Comparison of ENCODE assay signal across 15 cellular contexts in the genomic region with DNA sequence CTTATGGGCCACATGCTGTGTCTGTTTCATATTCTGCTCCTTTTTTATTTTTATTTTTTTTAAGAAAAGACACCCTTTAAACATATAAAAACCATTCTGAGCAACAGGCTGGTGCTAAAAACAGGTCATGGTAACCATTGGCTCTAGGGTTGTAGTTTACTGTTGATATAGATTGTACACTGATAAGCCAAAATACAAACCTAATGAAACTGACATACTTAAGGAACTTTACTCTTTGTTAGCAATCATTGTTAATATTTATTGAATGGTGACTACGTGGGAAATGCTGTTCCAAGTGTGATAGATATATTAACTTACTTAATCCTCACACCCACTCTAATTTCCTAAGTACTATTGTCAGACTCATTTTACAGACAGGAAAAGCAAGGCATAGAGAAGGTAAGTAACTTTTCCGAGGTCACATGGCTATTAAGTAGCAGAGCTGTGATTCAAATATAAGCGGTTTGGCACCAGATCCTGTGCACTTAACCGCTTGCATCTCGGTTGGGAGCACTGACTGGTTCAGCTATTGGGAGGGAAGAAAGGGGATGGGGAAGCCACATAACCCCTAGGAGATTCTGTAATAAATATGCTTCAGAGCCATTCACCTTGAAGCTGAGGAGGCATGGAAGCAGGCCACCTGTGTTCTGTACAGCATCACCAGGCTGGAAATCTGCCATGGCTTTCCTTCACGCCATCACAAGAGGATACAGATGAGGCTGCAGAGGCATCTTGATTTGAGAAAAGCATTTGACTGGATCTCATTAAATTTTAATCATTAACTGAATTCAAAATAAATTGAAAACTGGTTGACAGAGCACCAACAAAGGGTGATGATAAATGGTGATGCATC. TPM values are rescaled to one million over a fixed set of nuclear protein-coding genes. Genes with fewer than 3 reads are reported as not detected.
A peak's percentile ranks its signal among the peaks of the same experiment; 100 is the strongest.
DNase-seq lines count a peak whose midpoint lies in the region; ATAC-seq, FAIRE-seq and TF ChIP-seq lines count a peak whose summit lies in the region.
"Had no signal": no experiment of that assay in that cellular context is flagged by ENCODE, and none has a peak within 500 bp of the region (broad histone marks: within the 10 kb centered on the region; RNA-seq: fewer than 3 reads in every experiment).

No MANE protein-coding gene starts in this region.

- no peak for DNase-seq in CD4-positive, alpha-beta T cell
- DNase-seq in adipocyte (ENCODE audit: low read depth) (no peak), keratinocyte (ENCODE audit: low read depth, low spot score) (no peak), D721Med (ENCODE audit: insufficient read length, low spot score) (no peak), mucosa of gallbladder (ENCODE audit: low spot score) (no peak), NCI-H510A (lab: John Stamatoyannopoulos, UW) (no peak)
- DNase-seq: activated CD8-positive, alpha-beta memory T cell treated with anti-CD3 and anti-CD28 coated beads, Interleukin-2, amount 50 U/mL, for 48 hours; CD8-positive, alpha-beta memory T cell; MM.1S; NCI-H446; SHP77 treated with DMSO at 0.1 percent for 48 hours; stimulated activated CD4-positive, alpha-beta T cell treated with anti-CD3 and anti-CD28 coated beads, Interleukin-12 subunit alpha, Interleukin-12 subunit beta, amount 100 ng/mL, for 4 hours; stimulated activated CD8-positive, alpha-beta memory T cell treated with anti-CD3 and anti-CD28 coated beads, Interleukin-4, amount 100 ng/mL, for 48 hours had no signal

- H2AFZ ChIP-seq in keratinocyte (ENCODE audit: control insufficient read depth, low read length): no peak overlapping the region

- H3K9ac ChIP-seq in adipocyte (ENCODE audit: low read length) (peak overlapping the region; percentile 99), keratinocyte (ENCODE audit: control insufficient read depth, extremely low read depth, insufficient read depth, low read length) (no peak overlapping the region), skeletal muscle tissue (ENCODE audit: low read depth in 1 of 3, low read length in 3 of 3) (no peak overlapping the region)

- POLR2A ChIA-PET in CD4-positive, alpha-beta T cell (lab: Charles Lee): interaction anchor here (1.1 kb wide), 2 partner anchors 33 to 342 kb away, joined by 3 to 4 read pairs; a partner anchor contains a TSS

- H3K79me2 ChIP-seq in keratinocyte (ENCODE audit: control insufficient read depth, insufficient read depth, low read length): peaks cover 95% of the 10 kb centered on the region

- H3K27me3 ChIP-seq in CD4-positive, alpha-beta T cell (ENCODE audit: control insufficient read depth, insufficient read depth, low read length): no peaks in the 10 kb centered on the region
- H3K27me3 ChIP-seq in adipocyte (replicated peaks; ENCODE audit: control insufficient read depth, insufficient read depth, low read length) (no peaks in the 10 kb centered on the region), keratinocyte (ENCODE audit: control insufficient read depth, extremely low read depth, insufficient read depth, low read length) (no peaks in the 10 kb centered on the region), skeletal muscle tissue (ENCODE audit: control insufficient read depth in 3 of 3, insufficient read depth in 3 of 3, low read length in 3 of 3) (no peaks in the 10 kb centered on the region)

- H3K36me3 Mint-ChIP-seq in CD4-positive, alpha-beta T cell (ENCODE audit: low read depth): peaks cover 33% of the 10 kb centered on the region

- no peak for ATAC-seq in CD4-positive, alpha-beta T cell (ENCODE audit: poor library complexity)
- no peak for ATAC-seq in GM18858 (IDR thresholded peaks at IDR 0.05; ENCODE audit: unreplicated experiment)

- H3K36me3 ChIP-seq in adipocyte (ENCODE audit: control insufficient read depth, insufficient read depth, low read length, severe bottlenecking): peaks cover 14% of the 10 kb centered on the region
- H3K36me3 ChIP-seq in keratinocyte (ENCODE audit: control insufficient read depth in 2 of 2, extremely low read depth in 1 of 2, insufficient read depth in 2 of 2, low read length in 2 of 2): peaks cover 16 to 52% of the 10 kb centered on the region in 2 experiments
- H3K36me3 ChIP-seq in skeletal muscle tissue (ENCODE audit: control insufficient read depth in 3 of 3, insufficient read depth in 3 of 3, low read length in 3 of 3): no peaks in the 10 kb centered on the region

- peaks cover 2% of the 10 kb centered on the region for H3K9me1 ChIP-seq in keratinocyte (ENCODE audit: control insufficient read depth, extremely low read depth, insufficient read depth, low read length)

- peaks cover 72% of the 10 kb centered on the region for H3K4me1 Mint-ChIP-seq in CD4-positive, alpha-beta T cell (ENCODE audit: low read depth)

- H4K20me1 ChIP-seq in keratinocyte (ENCODE audit: control insufficient read depth, extremely low read depth, insufficient read depth, low read length): no peaks in the 10 kb centered on the region

- H3K4me3 ChIP-seq in adipocyte (ENCODE audit: low read length) (peak overlapping the region; percentile 20), keratinocyte (ENCODE audit: control insufficient read depth in 2 of 3, extremely low read depth in 1 of 3, insufficient read depth in 2 of 3, low read depth in 1 of 3, low read length in 3 of 3) (no peak overlapping the region), skeletal muscle tissue (ENCODE audit: low read length in 3 of 3) (peak overlapping the region in 1 of 3 donors; percentile 20)

- peak overlapping the region; percentile 35 for H3K4me3 Mint-ChIP-seq in CD4-positive, alpha-beta T cell

- H3K27me3 Mint-ChIP-seq in CD4-positive, alpha-beta T cell: no peaks in the 10 kb centered on the region

- H3K4me1 ChIP-seq in adipocyte (ENCODE audit: control insufficient read depth, insufficient read depth, low read length): peaks cover 71% of the 10 kb centered on the region
- peaks cover 43% of the 10 kb centered on the region for H3K4me1 ChIP-seq in keratinocyte (ENCODE audit: control insufficient read depth, extremely low read depth, insufficient read depth, low read length)
- H3K4me1 ChIP-seq in skeletal muscle tissue (ENCODE audit: control insufficient read depth in 3 of 3, insufficient read depth in 3 of 3, low read length in 3 of 3): peaks cover 54 to 58% (median 57%) of the 10 kb centered on the region in 3 donors

- H3K27ac ChIP-seq in CD4-positive, alpha-beta T cell (ENCODE audit: low read depth, low read length): no peak overlapping the region
- H3K27ac ChIP-seq in keratinocyte (ENCODE audit: control insufficient read depth, insufficient read depth, low read length): peak overlapping the region; percentile 42
- H3K27ac ChIP-seq in skeletal muscle tissue (ENCODE audit: low read depth, low read length): peak overlapping the region; percentile 94

- dilution Hi-C loops in keratinocyte (cut with MboI; ENCODE audit: extremely low pct_ligation_motif_present, low sequenced_read_pairs): no loop called here

- TF ChIP-seq CTCF in CD4-positive, alpha-beta T cell (IDR thresholded peaks at IDR 0.05): no peak
- TF ChIP-seq CTCF in keratinocyte (optimal IDR thresholded peaks at IDR 0.05 in 1 of 3, IDR thresholded peaks at IDR 0.05 in 1 of 3, conservative IDR thresholded peaks at IDR 0.05 in 1 of 3; ENCODE audit: extremely low read depth in 1 of 3, insufficient read depth in 2 of 3, low read length in 3 of 3) (no peak), D721Med (IDR thresholded peaks at IDR 0.05; ENCODE audit: insufficient read depth, missing control alignments) (no peak)

- no peaks in the 10 kb centered on the region for H3K9me3 ChIP-seq in CD4-positive, alpha-beta T cell (ENCODE audit: control insufficient read depth, low read length)
- H3K9me3 ChIP-seq in adipocyte (ENCODE audit: control insufficient read depth, low read length) (no peaks in the 10 kb centered on the region), keratinocyte (ENCODE audit: control insufficient read depth, low read depth, low read length) (no peaks in the 10 kb centered on the region), skeletal muscle tissue (ENCODE audit: control insufficient read depth in 3 of 3, low read length in 3 of 3) (no peaks in the 10 kb centered on the region)

- intact Hi-C loops in CD4-positive, alpha-beta T cell (cut with DNase I, micrococcal nuclease): loop anchor here in 1 of 2 experiments (10.0 kb wide), 1 partner anchor 346 kb away; a partner anchor contains a TSS

- CTCF ChIA-PET in CD4-positive, alpha-beta T cell (lab: Charles Lee): no interaction called here

- peak overlapping the region; percentile 61 for H3K4me2 ChIP-seq in keratinocyte (ENCODE audit: control insufficient read depth, extremely low read depth, insufficient read depth, low read depth, low read length)

- no peak for FAIRE-seq in keratinocyte (lab: Jason Lieb, UNC)
- no peak for FAIRE-seq in D721Med (lab: Jason Lieb, UNC)

- H3K27ac Mint-ChIP-seq in CD4-positive, alpha-beta T cell: peak overlapping the region; percentile 28

- no peaks in the 10 kb centered on the region for H3K9me3 Mint-ChIP-seq in CD4-positive, alpha-beta T cell
- H3K9me3 Mint-ChIP-seq: CD8-positive, alpha-beta memory T cell had no signal

RNA-seq across cellular contexts. Expression of gene TRAF3IP2, which starts 4.9 kb away (rescaled TPM):
- total RNA-seq in CD4-positive, alpha-beta T cell: 10 to 100 TPM; 23.6 to 24.8 TPM
- polyA plus RNA-seq in keratinocyte: 76.8 to 81.6 TPM (median 81.1 TPM) in 3 replicates
- 47.7 TPM for polyA plus RNA-seq in keratinocyte (2011; ENCODE audit: low read depth)
- 83.9 and 87.4 TPM in 2 replicates for polyA plus RNA-seq in keratinocyte (2011; cell fraction: cytosol; rRNA removed)
- polyA plus RNA-seq in keratinocyte (2011; cell fraction: nucleus; rRNA removed): 81.5 and 96.9 TPM in 2 replicates
- 74.8 and 75.5 TPM in 2 replicates for polyA plus RNA-seq in keratinocyte (2012; ENCODE audit: low replicate concordance)
- polyA minus RNA-seq in keratinocyte: 89.6 to 152 TPM (median 117 TPM) in 3 replicates
- polyA minus RNA-seq in keratinocyte (2011; cell fraction: cytosol; rRNA and poly(A)+ RNA removed): 76.4 TPM
- polyA minus RNA-seq in keratinocyte (2011; cell fraction: nucleus; rRNA and poly(A)+ RNA removed): 48.5 and 58.3 TPM in 2 replicates
- total RNA-seq in skeletal muscle tissue: 5.7 TPM
- total RNA-seq in mucosa of gallbladder: 29.7 TPM
